Comparison of ENCODE assay signal across 1 cellular context in genomic region chr12:62106547-62107175, GRCh38.
TF ChIP-seq lines count a peak whose summit lies in the region.

No MANE protein-coding gene starts in this region.

TF ChIP-seq in WTC11, 78 proteins besides CTCF, POLR2A, EP300 and RAD21 (continued from another document):
- TF ChIP-seq ZNF425 (CRISPR knock-in tag; conservative IDR thresholded peaks at IDR 0.05) (no peak), CBFB (CRISPR knock-in tag; IDR thresholded peaks at IDR 0.05; ENCODE audit: low read depth) (no peak), FOXP4 (CRISPR knock-in tag; IDR thresholded peaks at IDR 0.05) (no peak), FOXJ3 (CRISPR knock-in tag; IDR thresholded peaks at IDR 0.05; ENCODE audit: borderline replicate concordance) (no peak), GRHL2 (CRISPR knock-in tag; IDR thresholded peaks at IDR 0.05; ENCODE audit: insufficient replicate concordance, severe bottlenecking) (no peak), ZNF396 (CRISPR knock-in tag; IDR thresholded peaks at IDR 0.05; ENCODE audit: borderline replicate concordance) (no peak), NFATC4 (CRISPR knock-in tag; IDR thresholded peaks at IDR 0.05) (no peak)
- TF ChIP-seq, protein P1, sequence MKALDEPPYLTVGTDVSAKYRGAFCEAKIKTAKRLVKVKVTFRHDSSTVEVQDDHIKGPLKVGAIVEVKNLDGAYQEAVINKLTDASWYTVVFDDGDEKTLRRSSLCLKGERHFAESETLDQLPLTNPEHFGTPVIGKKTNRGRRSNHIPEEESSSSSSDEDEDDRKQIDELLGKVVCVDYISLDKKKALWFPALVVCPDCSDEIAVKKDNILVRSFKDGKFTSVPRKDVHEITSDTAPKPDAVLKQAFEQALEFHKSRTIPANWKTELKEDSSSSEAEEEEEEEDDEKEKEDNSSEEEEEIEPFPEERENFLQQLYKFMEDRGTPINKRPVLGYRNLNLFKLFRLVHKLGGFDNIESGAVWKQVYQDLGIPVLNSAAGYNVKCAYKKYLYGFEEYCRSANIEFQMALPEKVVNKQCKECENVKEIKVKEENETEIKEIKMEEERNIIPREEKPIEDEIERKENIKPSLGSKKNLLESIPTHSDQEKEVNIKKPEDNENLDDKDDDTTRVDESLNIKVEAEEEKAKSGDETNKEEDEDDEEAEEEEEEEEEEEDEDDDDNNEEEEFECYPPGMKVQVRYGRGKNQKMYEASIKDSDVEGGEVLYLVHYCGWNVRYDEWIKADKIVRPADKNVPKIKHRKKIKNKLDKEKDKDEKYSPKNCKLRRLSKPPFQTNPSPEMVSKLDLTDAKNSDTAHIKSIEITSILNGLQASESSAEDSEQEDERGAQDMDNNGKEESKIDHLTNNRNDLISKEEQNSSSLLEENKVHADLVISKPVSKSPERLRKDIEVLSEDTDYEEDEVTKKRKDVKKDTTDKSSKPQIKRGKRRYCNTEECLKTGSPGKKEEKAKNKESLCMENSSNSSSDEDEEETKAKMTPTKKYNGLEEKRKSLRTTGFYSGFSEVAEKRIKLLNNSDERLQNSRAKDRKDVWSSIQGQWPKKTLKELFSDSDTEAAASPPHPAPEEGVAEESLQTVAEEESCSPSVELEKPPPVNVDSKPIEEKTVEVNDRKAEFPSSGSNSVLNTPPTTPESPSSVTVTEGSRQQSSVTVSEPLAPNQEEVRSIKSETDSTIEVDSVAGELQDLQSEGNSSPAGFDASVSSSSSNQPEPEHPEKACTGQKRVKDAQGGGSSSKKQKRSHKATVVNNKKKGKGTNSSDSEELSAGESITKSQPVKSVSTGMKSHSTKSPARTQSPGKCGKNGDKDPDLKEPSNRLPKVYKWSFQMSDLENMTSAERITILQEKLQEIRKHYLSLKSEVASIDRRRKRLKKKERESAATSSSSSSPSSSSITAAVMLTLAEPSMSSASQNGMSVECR (CRISPR knock-in tag; IDR thresholded peaks at IDR 0.05; ENCODE audit: borderline replicate concordance), result no peak
- TF ChIP-seq, protein P2, sequence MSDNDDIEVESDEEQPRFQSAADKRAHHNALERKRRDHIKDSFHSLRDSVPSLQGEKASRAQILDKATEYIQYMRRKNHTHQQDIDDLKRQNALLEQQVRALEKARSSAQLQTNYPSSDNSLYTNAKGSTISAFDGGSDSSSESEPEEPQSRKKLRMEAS (CRISPR knock-in tag; IDR thresholded peaks at IDR 0.05), result no peak
